In the genomic region with DNA sequence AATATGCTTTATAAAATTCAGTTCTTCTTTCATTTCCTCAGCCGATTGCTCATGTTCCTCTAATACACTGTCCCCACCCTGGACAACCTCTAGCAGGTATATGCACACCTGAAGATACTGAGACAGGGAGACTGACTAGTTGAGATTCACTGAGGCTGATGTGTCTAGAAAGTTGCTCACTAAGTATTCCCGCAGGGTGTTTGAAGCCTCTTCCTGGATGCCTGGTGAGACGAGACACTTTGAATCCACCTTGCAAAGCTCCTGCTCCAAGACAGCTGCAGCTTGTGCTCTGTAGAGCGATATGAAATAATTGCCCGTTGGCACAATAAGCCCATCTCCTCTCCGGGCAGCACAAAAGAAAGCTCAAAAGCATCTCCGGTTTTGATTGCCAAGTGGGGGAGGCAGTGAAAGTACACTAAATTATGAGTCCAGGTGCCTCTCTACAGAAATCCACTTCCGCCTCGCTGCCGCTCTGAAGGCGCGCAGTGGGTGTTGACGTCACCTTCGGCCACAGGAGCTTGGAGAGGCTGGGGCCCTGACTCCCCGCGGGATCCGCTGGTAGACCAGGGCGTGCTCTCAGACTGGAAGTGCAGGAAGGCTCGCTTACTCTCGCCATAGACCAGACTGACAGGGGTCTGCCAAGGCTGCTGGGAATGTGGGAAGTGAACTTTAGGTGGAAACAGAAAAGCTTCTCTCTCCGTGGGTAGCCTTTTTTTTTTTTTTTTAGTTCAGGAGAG, we compare ENCODE assay signal across 8 cellular contexts. TPM values are rescaled to one million over a fixed set of nuclear protein-coding genes. Genes with fewer than 3 reads are reported as not detected.
DNase-seq lines count a peak whose midpoint lies in the region; ATAC-seq and TF ChIP-seq lines count a peak whose summit lies in the region.

No MANE protein-coding gene starts in this region.

- H3K4me1 Mint-ChIP-seq in activated T-cell treated with anti-CD3 and anti-CD28 coated beads, Interleukin-2, amount 50 U/mL, for 4 hours (ENCODE audit: low read depth), result peaks cover 17% of the 10 kb centered on the region

- peaks cover 3% of the 10 kb centered on the region for H3K27me3 ChIP-seq in upper lobe of right lung

- no peaks in the 10 kb centered on the region for H3K4me1 ChIP-seq in upper lobe of right lung

- H3K4me3 Mint-ChIP-seq in activated T-cell treated with anti-CD3 and anti-CD28 coated beads, Interleukin-2, amount 50 U/mL, for 4 hours, result peak overlapping the region; percentile 84

- peak; percentile 99 for ATAC-seq in GM19455 (IDR thresholded peaks at IDR 0.05; ENCODE audit: unreplicated experiment)
- ATAC-seq in HG03565 (IDR thresholded peaks at IDR 0.05; ENCODE audit: unreplicated experiment), result peak; percentile 97
- ATAC-seq in activated T-cell treated with anti-CD3 and anti-CD28 coated beads, Interleukin-2, amount 50 U/mL, for 4 hours, result peak; percentile 98 to 99
- ATAC-seq in upper lobe of right lung, result peak; percentile 99

- peaks cover 14% of the 10 kb centered on the region for H3K27me3 Mint-ChIP-seq in activated T-cell treated with anti-CD3 and anti-CD28 coated beads, Interleukin-2, amount 50 U/mL, for 4 hours (ENCODE audit: low read depth)

- TF ChIP-seq CTCF in fibroblast of villous mesenchyme (IDR thresholded peaks at IDR 0.05; ENCODE audit: insufficient read depth, low read depth, low read length), result no peak
- TF ChIP-seq CTCF in upper lobe of right lung (IDR thresholded peaks at IDR 0.05), result no peak

- peaks cover 1% of the 10 kb centered on the region for H3K36me3 Mint-ChIP-seq in activated T-cell treated with anti-CD3 and anti-CD28 coated beads, Interleukin-2, amount 50 U/mL, for 4 hours (ENCODE audit: insufficient read depth)

- intact Hi-C loops in upper lobe of right lung (cut with DNase I), result no loop called here

- peak overlapping the region; percentile 14 for H3K27ac ChIP-seq in upper lobe of right lung

- H3K4me3 ChIP-seq in fibroblast of villous mesenchyme (ENCODE audit: low read depth, low read length) (peak overlapping the region; percentile 29), upper lobe of right lung (peak overlapping the region; percentile 42)

- DNase-seq in CD1c-positive myeloid dendritic cell (ENCODE audit: extremely low spot score), result peak; percentile 54
- peak; percentile 75 to 85 for DNase-seq in NOMO-1 (lab: John Stamatoyannopoulos, UW; ENCODE audit: unreplicated experiment in 2 of 2)
- DNase-seq in activated T-cell treated with anti-CD3 and anti-CD28 coated beads, Interleukin-2, amount 50 U/mL, for 4 hours, result peak; percentile 47
- DNase-seq in fibroblast of villous mesenchyme (ENCODE audit: low read depth), result peak; percentile 24
- DNase-seq in pons (ENCODE audit: low spot score), result peak; percentile 44
- peak; percentile 91 for DNase-seq in upper lobe of right lung

- H3K9me3 Mint-ChIP-seq in activated T-cell treated with anti-CD3 and anti-CD28 coated beads, Interleukin-2, amount 50 U/mL, for 4 hours, result no peaks in the 10 kb centered on the region

- H3K36me3 ChIP-seq in upper lobe of right lung, result no peaks in the 10 kb centered on the region

- no peaks in the 10 kb centered on the region for H3K9me3 ChIP-seq in upper lobe of right lung

RNA-seq across cellular contexts. Expression of gene GPA33, which starts 46.3 kb away (rescaled TPM):
- under 1 TPM; 0.16 to 0.45 (median 0.20) TPM for total RNA-seq in activated T-cell treated with anti-CD3 and anti-CD28 coated beads, Interleukin-2, amount 50 U/mL, for 4 hours
- total RNA-seq in fibroblast of villous mesenchyme (not detected in 2 replicates), upper lobe of right lung (0.90 TPM)

RNA-seq across cellular contexts. Expression of gene STYXL2, which starts 50.0 kb away (rescaled TPM):
- total RNA-seq in activated T-cell treated with anti-CD3 and anti-CD28 coated beads, Interleukin-2, amount 50 U/mL, for 4 hours, result not detected
- total RNA-seq in fibroblast of villous mesenchyme, result not detected in 2 replicates
- 0.17 TPM for total RNA-seq in upper lobe of right lung

RNA-seq across cellular contexts. Expression of gene MAEL, which starts 54.8 kb away (rescaled TPM):
- total RNA-seq in activated T-cell treated with anti-CD3 and anti-CD28 coated beads, Interleukin-2, amount 50 U/mL, for 4 hours, result under 1 TPM in 1 of 3 donors, not detected in 2; 0.18 TPM
- total RNA-seq in fibroblast of villous mesenchyme (8.6 and 11.3 TPM in 2 replicates), upper lobe of right lung (not detected)

Comparison
In these comparisons a context has a peak if more than half of its experiments do, and no peak if none do; other contexts are left out.
1. Peak in every context shown above with its lines: DNase-seq, ATAC-seq, H3K4me3 ChIP-seq and H3K27ac ChIP-seq.
2. DNase-seq: peak in every context shown above with its lines; median percentile 91 in upper lobe of right lung; 80 in NOMO-1; 54 in CD1c-positive myeloid dendritic cell; 47 in activated T-cell treated with anti-CD3 and anti-CD28 coated beads, Interleukin-2, amount 50 U/mL, for 4 hours; 44 in pons; 24 in fibroblast of villous mesenchyme.